ENCODE assay signal across 31 cellular contexts in genomic region chr7:102184303-102184702, GRCh38.
DNase-seq lines count a peak whose midpoint lies in the region; ATAC-seq, FAIRE-seq and TF ChIP-seq lines count a peak whose summit lies in the region.
"Had no signal": no experiment of that assay in that cellular context is flagged by ENCODE, and none has a peak within 500 bp of the region (broad histone marks: within the 10 kb centered on the region; RNA-seq: fewer than 3 reads in every experiment).

No MANE protein-coding gene starts in this region.

- H4K20me1 ChIP-seq in HepG2 (ENCODE audit: insufficient read depth, low read length) (no peaks in the 10 kb centered on the region), K562 (replicated peaks; ENCODE audit: control insufficient read depth, insufficient read depth, low read length) (no peaks in the 10 kb centered on the region)

- TF ChIP-seq CTCF in HepG2 (CRISPR knock-in tag; IDR thresholded peaks at IDR 0.05) (no peak), right lobe of liver (IDR thresholded peaks at IDR 0.05) (no peak), K562 (IDR thresholded peaks at IDR 0.05 in 2 of 3, conservative IDR thresholded peaks at IDR 0.05 in 1 of 3; ENCODE audit: insufficient read depth in 2 of 3, low read depth in 1 of 3, low read length in 3 of 3) (no peak)

- intact Hi-C loops in HepG2 (cut with micrococcal nuclease; ENCODE audit: unreplicated experiment) (no loop called here), right lobe of liver (cut with DNase I) (no loop called here), K562 (cut with micrococcal nuclease) (no loop called here)

- no peak for TF ChIP-seq RAD21 in HepG2 (CRISPR knock-in tag; IDR thresholded peaks at IDR 0.05)
- TF ChIP-seq RAD21 in K562 (CRISPR knock-in tag; conservative IDR thresholded peaks at IDR 0.05 in 1 of 2, IDR thresholded peaks at IDR 0.05 in 1 of 2), result no peak

- no peak for FAIRE-seq in HepG2 (lab: Jason Lieb, UNC)
- FAIRE-seq in K562 (lab: Jason Lieb, UNC), result no peak
- FAIRE-seq: A204.1, A549, D721Med had no signal

- no peak for TF ChIP-seq POLR2A in HepG2 (IDR thresholded peaks at IDR 0.05; ENCODE audit: insufficient read depth in 1 of 2, low read depth in 2 of 2, low read length in 2 of 2)
- TF ChIP-seq POLR2A in right lobe of liver (IDR thresholded peaks at IDR 0.05), result no peak
- no peak for TF ChIP-seq POLR2A in K562 (conservative IDR thresholded peaks at IDR 0.05)

- ATAC-seq in HepG2 (no peak), right lobe of liver (no peak), K562 (no peak)
- ATAC-seq: A549; CD8-positive, alpha-beta T cell had no signal

- no peaks in the 10 kb centered on the region for H3K79me2 ChIP-seq in HepG2 (ENCODE audit: insufficient read depth, low read length)
- H3K79me2 ChIP-seq in K562 (ENCODE audit: control insufficient read depth, insufficient read depth, low read length), result no peaks in the 10 kb centered on the region

- H3K4me2 ChIP-seq in HepG2 (ENCODE audit: low read depth, low read length) (no peak overlapping the region), K562 (ENCODE audit: insufficient read depth, low read length) (no peak overlapping the region)
- H3K4me2 ChIP-seq: A549; BLaER1; BLaER1 treated with 17β-estradiol and CSF1 and Interleukin-3, amounts not matched to agents 10 nM and 100 nM had no signal

- BruUV-seq in HepG2 (replicated peaks; lab: Mats Ljungman, UMichigan), result no TSS peak
- no TSS peak for BruUV-seq in K562 (replicated peaks; lab: Mats Ljungman, UMichigan)

- CTCF ChIA-PET in HepG2 (lab: Yijun Ruan, JAX; ENCODE audit: low intra/inter-chr PET ratio, low total read pairs) (no interaction called here), K562 (lab: Yijun Ruan, JAX; ENCODE audit: low intra/inter-chr PET ratio) (no interaction called here)

- no peak for DNase-seq in HepG2 (ENCODE audit: low spot score)
- DNase-seq in right lobe of liver, result no peak
- DNase-seq in K562 (ENCODE audit: extremely low read depth in 1 of 4, low spot score in 3 of 4), result no peak
- DNase-seq in anterior cingulate cortex (lab: John Stamatoyannopoulos, UW), result no peak
- DNase-seq: 8988T; ACHN; AML-193; BE2C; C1 segment of cervical spinal cord; Caco-2; Calu3; CD4-positive, alpha-beta memory T cell; CD4-positive, alpha-beta T cell; CD4-positive, CD25-positive, alpha-beta regulatory T cell; CD8-positive, alpha-beta memory T cell; CD8-positive, alpha-beta T cell; COR-L47; DMS 273 treated with DMSO at 0.1 percent for 48 hours; DMS153; DMS53; DMS79; DMS79 treated with DMSO at 0.1 percent for 48 hours; DND-41; EL had no signal

- 100% methylated on average over 4 of the region's 4 CpGs for WGBS in HepG2 (ENCODE audit: low lambda C conversion rate)
- WGBS in right lobe of liver (ENCODE audit: insufficient coverage, low coverage, low lambda C conversion rate, missing lambda C conversion rate), result 91% methylated on average over 3 of the region's 4 CpGs
- WGBS in K562 (ENCODE audit: insufficient coverage, low coverage, missing lambda C conversion rate), result 95% methylated on average over 4 of the region's 4 CpGs

- H3K27ac ChIP-seq in HepG2 (ENCODE audit: extremely low read length, insufficient read depth, low read length) (no peak overlapping the region), right lobe of liver (no peak overlapping the region), K562 (ENCODE audit: extremely low read depth, low read depth, low read length) (no peak overlapping the region)
- H3K27ac ChIP-seq: 22Rv1; A549; BLaER1; BLaER1 treated with 17β-estradiol and CSF1 and Interleukin-3, amounts not matched to agents 10 nM and 100 nM; C4-2B had no signal

- POLR2A ChIA-PET in HepG2 (lab: Yijun Ruan, JAX), result no interaction called here
- POLR2A ChIA-PET in K562 (lab: Yijun Ruan, JAX), result no interaction called here

- no peak overlapping the region for H3K9ac ChIP-seq in HepG2 (ENCODE audit: insufficient read depth, low read depth, low read length)
- no peak overlapping the region for H3K9ac ChIP-seq in K562 (ENCODE audit: insufficient read depth in 1 of 2, low read depth in 2 of 2, low read length in 2 of 2)
- H3K9ac ChIP-seq: BLaER1; BLaER1 treated with 17β-estradiol and CSF1 and Interleukin-3, amounts not matched to agents 10 nM and 100 nM had no signal

- H3K9me3 ChIP-seq in HepG2 (ENCODE audit: low read length), result no peaks in the 10 kb centered on the region
- H3K9me3 ChIP-seq in right lobe of liver, result no peaks in the 10 kb centered on the region
- H3K9me3 ChIP-seq in K562 (replicated peaks; ENCODE audit: control insufficient read depth, insufficient read depth, low read depth, low read length), result no peaks in the 10 kb centered on the region
- H3K9me3 ChIP-seq: A549; BE2C; BLaER1; BLaER1 treated with 17β-estradiol and CSF1 and Interleukin-3, amounts not matched to agents 10 nM and 100 nM; Caco-2 had no signal

- no peaks in the 10 kb centered on the region for H3K27me3 ChIP-seq in HepG2 (ENCODE audit: control insufficient read depth in 1 of 2, insufficient read depth in 2 of 2, low read length in 2 of 2)
- no peaks in the 10 kb centered on the region for H3K27me3 ChIP-seq in right lobe of liver
- H3K27me3 ChIP-seq in K562 (ENCODE audit: control insufficient read depth in 2 of 2, insufficient read depth in 2 of 2, low read length in 2 of 2), result no peaks in the 10 kb centered on the region
- H3K27me3 ChIP-seq: BE2C; BLaER1; BLaER1 treated with 17β-estradiol and CSF1 and Interleukin-3, amounts not matched to agents 10 nM and 100 nM had no signal

- in situ Hi-C loops in HepG2 (cut with HindIII; ENCODE audit: extremely low pct_ligation_motif_present, low pct_unique_long_range_greater_than_20kb) (no loop called here), K562 (cut with MboI) (no loop called here)

- H2AFZ ChIP-seq in HepG2 (ENCODE audit: low read length) (no peak overlapping the region), K562 (ENCODE audit: low read depth, low read length) (no peak overlapping the region)

- H3K4me3 ChIP-seq in HepG2 (replicated peaks in 1 of 3; ENCODE audit: insufficient read depth in 1 of 3, low read depth in 2 of 3, low read length in 3 of 3) (no peak overlapping the region), right lobe of liver (no peak overlapping the region), K562 (no peak overlapping the region)
- H3K4me3 ChIP-seq: A549; BLaER1; BLaER1 treated with 17β-estradiol and CSF1 and Interleukin-3, amounts not matched to agents 10 nM and 100 nM had no signal

- H3K36me3 ChIP-seq in HepG2 (replicated peaks in 1 of 2; ENCODE audit: control insufficient read depth in 1 of 2, insufficient read depth in 2 of 2, low read length in 2 of 2), result peaks cover 9 to 41% of the 10 kb centered on the region in 2 experiments; a peak in 4 of 5 replicates
- H3K36me3 ChIP-seq in right lobe of liver, result peaks cover 0 to 19% (median 2%) of the 10 kb centered on the region in 4 donors
- peaks cover 36% of the 10 kb centered on the region; the same call in 2 of the 3 replicates for H3K36me3 ChIP-seq in K562 (ENCODE audit: control insufficient read depth, insufficient read depth, low read length)

- TF ChIP-seq EP300 in HepG2 (IDR thresholded peaks at IDR 0.05; ENCODE audit: low read depth in 2 of 2, low read length in 2 of 2), result no peak
- TF ChIP-seq EP300 in HepG2 (CRISPR knock-in tag; IDR thresholded peaks at IDR 0.05; ENCODE audit: borderline replicate concordance), result no peak
- TF ChIP-seq EP300 in K562 (IDR thresholded peaks at IDR 0.05; ENCODE audit: low read length), result no peak

- H3K9me1 ChIP-seq in K562 (ENCODE audit: control insufficient read depth, insufficient read depth, low read length), result no peaks in the 10 kb centered on the region

- no peaks in the 10 kb centered on the region for H3K4me1 ChIP-seq in HepG2 (ENCODE audit: insufficient read depth, low read length)
- H3K4me1 ChIP-seq in right lobe of liver, result no peaks in the 10 kb centered on the region
- no peaks in the 10 kb centered on the region for H3K4me1 ChIP-seq in K562 (replicated peaks in 1 of 2; ENCODE audit: control insufficient read depth in 2 of 2, insufficient read depth in 2 of 2, low read length in 2 of 2)
- H3K4me1 ChIP-seq: A549, Caco-2 had no signal

TF ChIP-seq in HepG2, 621 proteins besides CTCF, POLR2A, EP300 and RAD21:
- TF ChIP-seq ZNF629 (CRISPR knock-in tag; conservative IDR thresholded peaks at IDR 0.05) (peak; percentile 57), NR2F6 (IDR thresholded peaks at IDR 0.05) (no peak), NR2F6 (CRISPR knock-in tag; IDR thresholded peaks at IDR 0.05) (no peak)

TF ChIP-seq in K562, 482 proteins besides CTCF, POLR2A, EP300 and RAD21:
- TF ChIP-seq RBM25 (IDR thresholded peaks at IDR 0.05; ENCODE audit: low read depth, low read length, severe bottlenecking) (peak; percentile 37), CGGBP1 (CRISPR knock-in tag; IDR thresholded peaks at IDR 0.05) (no peak), ESRRA (IDR thresholded peaks at IDR 0.05; ENCODE audit: borderline replicate concordance, low read depth) (peak; percentile 67)

Comparison
In these comparisons a context has a peak if more than half of its experiments do, and no peak if none do; other contexts are left out.
1. Of the 241 proteins assayed by ChIP-seq in both HepG2 and K562: peak only in HepG2: none; only in K562: ESRRA; in both: none; in neither: 240.